8 cellular contexts compared by ENCODE assay signal in the genomic region with DNA sequence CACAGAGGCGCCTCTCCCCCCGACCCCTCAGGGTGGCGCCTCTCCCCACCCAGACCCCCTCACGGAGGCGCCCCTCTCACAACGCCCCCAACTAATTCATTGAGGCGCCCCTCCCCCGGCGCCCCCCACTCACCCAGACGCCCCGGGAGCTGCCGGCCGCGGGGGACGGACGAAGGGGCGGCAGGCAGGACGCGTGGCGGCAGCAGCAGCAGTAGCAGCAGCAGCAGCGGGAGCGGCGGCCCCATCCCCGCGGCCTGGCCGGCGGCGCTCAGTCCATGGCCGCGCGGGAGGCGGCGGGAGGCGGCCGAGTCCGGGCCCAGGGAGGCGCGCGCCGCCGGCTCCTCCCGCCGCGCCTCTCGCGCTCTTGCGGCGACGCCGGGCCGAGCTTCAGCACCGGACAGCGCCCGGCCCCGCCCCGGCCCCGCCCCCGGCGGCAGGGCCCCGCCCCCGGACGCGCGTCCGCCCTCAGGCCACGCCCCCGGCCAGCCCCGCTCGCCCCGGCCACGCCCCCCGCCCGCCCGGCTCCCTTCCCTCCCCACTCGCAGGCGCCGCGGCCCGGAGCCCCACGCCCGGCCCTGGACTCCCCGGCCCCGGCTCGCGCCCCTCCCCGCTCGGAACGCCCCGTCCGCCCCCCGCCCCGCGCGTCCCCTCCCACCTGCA. TPM values are rescaled to one million over a fixed set of nuclear protein-coding genes. Genes with fewer than 3 reads are reported as not detected.
DNase-seq lines count a peak whose midpoint lies in the region; ATAC-seq and TF ChIP-seq lines count a peak whose summit lies in the region.

TSS of gene PTPRN2 (minus strand) at position 399 of the 660 bp plus-strand sequence.

- H3K27me3 Mint-ChIP-seq in neural crest cell (ENCODE audit: low read depth) = peaks cover 73% of the 10 kb centered on the region
- peaks cover 63% of the 10 kb centered on the region for H3K27me3 Mint-ChIP-seq in stimulated activated naive CD8-positive, alpha-beta T cell treated with anti-CD3 and anti-CD28 coated beads, Interleukin-15, amount 100 ng/mL, for 72 hours

- peak within 1 kb of the TSS; percentile 83 for H3K4me3 Mint-ChIP-seq in neural crest cell
- H3K4me3 Mint-ChIP-seq in stimulated activated naive CD8-positive, alpha-beta T cell treated with anti-CD3 and anti-CD28 coated beads, Interleukin-15, amount 100 ng/mL, for 72 hours = peak within 1 kb of the TSS; percentile 19 to 63

- no peak within 1 kb of the TSS for H3K27ac Mint-ChIP-seq in neural crest cell (ENCODE audit: unreplicated experiment)
- H3K27ac Mint-ChIP-seq in stimulated activated naive CD8-positive, alpha-beta T cell treated with anti-CD3 and anti-CD28 coated beads, Interleukin-15, amount 100 ng/mL, for 72 hours = no peak within 1 kb of the TSS

- H3K9me3 Mint-ChIP-seq in neural crest cell = no peaks in the 10 kb centered on the region
- no peaks in the 10 kb centered on the region for H3K9me3 Mint-ChIP-seq in stimulated activated naive CD8-positive, alpha-beta T cell treated with anti-CD3 and anti-CD28 coated beads, Interleukin-15, amount 100 ng/mL, for 72 hours

- peak; percentile 72 for ATAC-seq in HG02852 (IDR thresholded peaks at IDR 0.05; ENCODE audit: unreplicated experiment)
- ATAC-seq in stimulated activated naive CD8-positive, alpha-beta T cell treated with anti-CD3 and anti-CD28 coated beads, Interleukin-15, amount 100 ng/mL, for 72 hours = peak; percentile 70
- ATAC-seq in GM21528 (IDR thresholded peaks at IDR 0.05; ENCODE audit: low FRiP score, unreplicated experiment) = no peak

- peaks cover 3% of the 10 kb centered on the region for H3K4me1 Mint-ChIP-seq in neural crest cell
- peaks cover 12% of the 10 kb centered on the region for H3K4me1 Mint-ChIP-seq in stimulated activated naive CD8-positive, alpha-beta T cell treated with anti-CD3 and anti-CD28 coated beads, Interleukin-15, amount 100 ng/mL, for 72 hours

- peak; percentile 67 for DNase-seq in EH (ENCODE audit: low read depth)
- DNase-seq in NOMO-1 treated with DMSO at 0.1 percent for 48 hours (lab: John Stamatoyannopoulos, UW; ENCODE audit: unreplicated experiment) = peak; percentile 15
- DNase-seq in activated T-helper 1 cell treated with Interleukin-2 at 50 U/mL for 16 hours (ENCODE audit: low read depth) = peak; percentile 44
- DNase-seq in fibroblast of peridontal ligament (ENCODE audit: extremely low read depth) = peak; percentile 12
- peak; percentile 59 for DNase-seq in neural crest cell (ENCODE audit: low read depth, low spot score)
- DNase-seq in stimulated activated naive CD8-positive, alpha-beta T cell treated with anti-CD3 and anti-CD28 coated beads, Interleukin-15, amount 100 ng/mL, for 72 hours = peak; percentile 32 to 48

- H3K36me3 Mint-ChIP-seq in neural crest cell (ENCODE audit: low read depth) = no peaks in the 10 kb centered on the region

- no peak for TF ChIP-seq CTCF in neural crest cell (conservative IDR thresholded peaks at IDR 0.05)

RNA-seq across cellular contexts. Expression of gene PTPRN2, which starts in this region (rescaled TPM):
- 30.9 and 32.2 TPM in 2 replicates for total RNA-seq in neural crest cell

Comparison
In these comparisons a context has a peak if more than half of its experiments do, and no peak if none do; other contexts are left out.
1. DNase-seq: peak in every context shown above with its lines; median percentile 67 in EH; 59 in neural crest cell; 44 in activated T-helper 1 cell treated with Interleukin-2 at 50 U/mL for 16 hours; 40 in stimulated activated naive CD8-positive, alpha-beta T cell treated with anti-CD3 and anti-CD28 coated beads, Interleukin-15, amount 100 ng/mL, for 72 hours; 15 in NOMO-1 treated with DMSO at 0.1 percent for 48 hours; 12 in fibroblast of peridontal ligament.